Comparison of ENCODE assay signal across 23 cellular contexts in the genomic region with DNA sequence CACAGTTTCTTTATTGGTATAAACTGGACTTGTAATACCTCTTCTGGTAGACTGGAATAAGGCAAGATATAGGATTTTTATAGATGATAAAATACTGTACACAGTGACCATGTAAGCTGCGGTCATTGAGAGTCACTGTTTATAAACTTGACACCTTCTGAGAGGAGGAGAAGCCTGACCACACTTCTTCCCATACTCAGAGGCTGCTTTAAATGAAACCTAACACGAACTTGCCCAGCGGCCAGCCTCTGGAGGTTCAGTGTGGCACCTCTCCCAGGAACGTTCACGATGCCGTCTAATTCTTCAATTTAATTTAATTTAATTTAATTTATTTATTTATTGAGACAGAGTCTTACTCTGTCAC. TPM values are rescaled to one million over a fixed set of nuclear protein-coding genes. Genes with fewer than 3 reads are reported as not detected.
"Had no signal": no experiment of that assay in that cellular context is flagged by ENCODE, and none has a peak within 500 bp of the region (broad histone marks: within the 10 kb centered on the region; RNA-seq: fewer than 3 reads in every experiment).

No MANE protein-coding gene starts in this region.

- H3K9me3 Mint-ChIP-seq: activated CD4-positive, alpha-beta memory T cell treated with anti-CD3 and anti-CD28 coated beads, Interleukin-2, amount 10 ng/mL, durations not matched to agents 7 days and 5 days; activated naive CD8-positive, alpha-beta T cell treated with anti-CD3 and anti-CD28 coated beads, Interleukin-2, amount 50 U/mL, for 24 hours; brain; immature natural killer cell; naive thymus-derived CD8-positive, alpha-beta T cell; stimulated activated memory B cell treated with anti-CD40 and anti-IgM and Interleukin-4, amounts not matched to agents 10 μg/mL and 1 μg/mL and 100 μg/mL, for 72 hours had no signal

- H3K4me1 ChIP-seq: foreskin keratinocyte, vagina had no signal

- H3K36me3 Mint-ChIP-seq: immature natural killer cell; naive thymus-derived CD8-positive, alpha-beta T cell had no signal

- H3K36me3 ChIP-seq: vagina had no signal

- H3K9me3 ChIP-seq: lower lobe of right lung, stomach, vagina had no signal

- ATAC-seq: activated naive CD8-positive, alpha-beta T cell treated with anti-CD3 and anti-CD28 coated beads, Interleukin-2, amount 50 U/mL, for 24 hours; lower lobe of right lung; naive thymus-derived CD8-positive, alpha-beta T cell; stimulated activated memory B cell treated with anti-CD40 and anti-IgM and Interleukin-4, amounts not matched to agents 10 μg/mL and 1 μg/mL and 100 μg/mL, for 72 hours; T-helper 17 cell had no signal

- H3K27me3 Mint-ChIP-seq: progenitor cell of endocrine pancreas had no signal

- H3K4me1 Mint-ChIP-seq: activated naive CD8-positive, alpha-beta T cell treated with anti-CD3 and anti-CD28 coated beads, Interleukin-2, amount 50 U/mL, for 24 hours had no signal

- H3K27me3 ChIP-seq: foreskin keratinocyte, stomach, vagina had no signal

- H3K27ac Mint-ChIP-seq: activated CD4-positive, alpha-beta memory T cell treated with anti-CD3 and anti-CD28 coated beads, Interleukin-2, amount 10 ng/mL, durations not matched to agents 7 days and 5 days; activated naive CD8-positive, alpha-beta T cell treated with anti-CD3 and anti-CD28 coated beads, Interleukin-2, amount 50 U/mL, for 24 hours; immature natural killer cell; naive thymus-derived CD8-positive, alpha-beta T cell; progenitor cell of endocrine pancreas; stimulated activated memory B cell treated with anti-CD40 and anti-IgM and Interleukin-4, amounts not matched to agents 10 μg/mL and 1 μg/mL and 100 μg/mL, for 72 hours; T-helper 17 cell; type B pancreatic cell had no signal

- DNase-seq: activated CD4-positive, alpha-beta memory T cell treated with anti-CD3 and anti-CD28 coated beads, Interleukin-2, amount 10 ng/mL, durations not matched to agents 7 days and 5 days; activated CD4-positive, alpha-beta T cell treated with anti-CD3 and anti-CD28 coated beads for 48 hours; activated gamma-delta T cell; activated naive CD4-positive, alpha-beta T cell treated with anti-CD3 and anti-CD28 coated beads, Interleukin-2, amount 50 U/mL, for 16 hours; activated naive CD8-positive, alpha-beta T cell treated with anti-CD3 and anti-CD28 coated beads, Interleukin-2, amount 50 U/mL, for 24 hours; anterior cingulate cortex; central memory CD4-positive, alpha-beta T cell; dermis blood vessel endothelial cell; effector CD8-positive, alpha-beta T cell; foreskin keratinocyte; immature natural killer cell; lower lobe of right lung; naive thymus-derived CD8-positive, alpha-beta T cell; stimulated activated CD4-positive, alpha-beta T cell treated with anti-CD3 and anti-CD28 coated beads, Interleukin-2, amount 100 ng/mL, for 24 hours; stomach; SW 1271; T-helper 17 cell had no signal

- H3K27ac ChIP-seq: foreskin keratinocyte, lower lobe of right lung, skin epidermis, stomach, vagina had no signal

- H3K4me3 ChIP-seq: lower lobe of right lung, skin epidermis, stomach, vagina had no signal

- H3K4me3 Mint-ChIP-seq: activated CD4-positive, alpha-beta memory T cell treated with anti-CD3 and anti-CD28 coated beads, Interleukin-2, amount 10 ng/mL, durations not matched to agents 7 days and 5 days; activated naive CD8-positive, alpha-beta T cell treated with anti-CD3 and anti-CD28 coated beads, Interleukin-2, amount 50 U/mL, for 24 hours; brain; naive thymus-derived CD8-positive, alpha-beta T cell; stimulated activated memory B cell treated with anti-CD40 and anti-IgM and Interleukin-4, amounts not matched to agents 10 μg/mL and 1 μg/mL and 100 μg/mL, for 72 hours; T-helper 17 cell; type B pancreatic cell had no signal

RNA-seq across cellular contexts. Expression of a gene that starts 22.5 kb away (rescaled TPM):
- total RNA-seq: activated CD4-positive, alpha-beta memory T cell treated with anti-CD3 and anti-CD28 coated beads, Interleukin-2, amount 10 ng/mL, durations not matched to agents 7 days and 5 days; naive thymus-derived CD8-positive, alpha-beta T cell had no signal
